ENCODE assay signal across 7 cellular contexts in genomic region chr2:161340930-161341413, GRCh38. TPM values are rescaled to one million over a fixed set of nuclear protein-coding genes. Genes with fewer than 3 reads are reported as not detected.
DNase-seq lines count a peak whose midpoint lies in the region; ATAC-seq and TF ChIP-seq lines count a peak whose summit lies in the region.
"Not testable (repeated sequence)": the region's sequence is repeated elsewhere in the genome, so short reads cannot be mapped to it uniquely, and the experiment has no call there.

No MANE protein-coding gene starts in this region.

- not testable (repeated sequence) for H3K9me3 ChIP-seq in Panc1 (ENCODE audit: control insufficient read depth, insufficient read depth, low read depth, low read length); left lung

- peak; percentile 20 for DNase-seq in EL
- DNase-seq in Panc1 (ENCODE audit: low read depth, low spot score); activated naive CD8-positive, alpha-beta T cell treated with anti-CD3 and anti-CD28 coated beads, Interleukin-2, amount 10 ng/mL, durations not matched to agents 7 days and 5 days; choroid plexus epithelial cell (ENCODE audit: low read depth); Right ventricle myocardium inferior (ENCODE audit: missing footprints); left lung; stimulated activated effector memory CD8-positive, alpha-beta T cell treated with anti-CD3 and anti-CD28 coated beads, Interleukin-12 subunit alpha, Interleukin-12 subunit beta, amount 100 ng/mL, for 72 hours (ENCODE audit: low spot score in 2 of 2): not testable (repeated sequence)

- not testable (repeated sequence) for H3K4me3 Mint-ChIP-seq in activated naive CD8-positive, alpha-beta T cell treated with anti-CD3 and anti-CD28 coated beads, Interleukin-2, amount 10 ng/mL, durations not matched to agents 7 days and 5 days; stimulated activated effector memory CD8-positive, alpha-beta T cell treated with anti-CD3 and anti-CD28 coated beads, Interleukin-12 subunit alpha, Interleukin-12 subunit beta, amount 100 ng/mL, for 72 hours

- H3K27me3 Mint-ChIP-seq in activated naive CD8-positive, alpha-beta T cell treated with anti-CD3 and anti-CD28 coated beads, Interleukin-2, amount 10 ng/mL, durations not matched to agents 7 days and 5 days = not testable (repeated sequence)

- intact Hi-C loops in Panc1 (cut with micrococcal nuclease; ENCODE audit: unreplicated experiment); Right ventricle myocardium inferior (cut with DNase I); left lung (cut with DNase I): not testable (repeated sequence)

- not testable (repeated sequence) for H3K4me1 ChIP-seq in Panc1 (ENCODE audit: control insufficient read depth, insufficient read depth, low read length); left lung

- H3K27ac ChIP-seq in Panc1 (ENCODE audit: low read length); left lung: not testable (repeated sequence)

- BruUV-seq in Panc1 (replicated peaks; lab: Mats Ljungman, UMichigan) = not testable (repeated sequence)

- CTCF ChIA-PET in Panc1 (lab: Charles Lee) = not testable (repeated sequence)

- H3K36me3 ChIP-seq in Panc1 (ENCODE audit: control insufficient read depth, insufficient read depth, low read length) = not testable (repeated sequence)
- peaks cover 0 to 14% of the 10 kb centered on the region in 2 donors for H3K36me3 ChIP-seq in left lung

- H3K4me3 ChIP-seq in Panc1 (ENCODE audit: low read depth in 2 of 2, low read length in 2 of 2); left lung: not testable (repeated sequence)
- H3K4me3 ChIP-seq in choroid plexus epithelial cell (ENCODE audit: low read depth, low read length) = peak overlapping the region; percentile 39

- ATAC-seq in Panc1 (peak; percentile 53; the same call in 1 of the 2 replicates), Right ventricle myocardium inferior (peak; percentile 54), left lung (peak; percentile 19)
- peak; percentile 39 for ATAC-seq in activated naive CD8-positive, alpha-beta T cell treated with anti-CD3 and anti-CD28 coated beads, Interleukin-2, amount 10 ng/mL, durations not matched to agents 7 days and 5 days (ENCODE audit: low read depth)
- peak; percentile 39 for ATAC-seq in stimulated activated effector memory CD8-positive, alpha-beta T cell treated with anti-CD3 and anti-CD28 coated beads, Interleukin-12 subunit alpha, Interleukin-12 subunit beta, amount 100 ng/mL, for 72 hours

- in situ Hi-C loops in Panc1 (cut with HindIII; ENCODE audit: low pct_unique_long_range_greater_than_20kb, low sequenced_read_pairs) = not testable (repeated sequence)

- POLR2A ChIA-PET in Panc1 (lab: Charles Lee); activated naive CD8-positive, alpha-beta T cell treated with anti-CD3 and anti-CD28 coated beads, Interleukin-2, amount 10 ng/mL, durations not matched to agents 7 days and 5 days (lab: Charles Lee): not testable (repeated sequence)

- H3K27me3 ChIP-seq in Panc1 (ENCODE audit: control insufficient read depth, insufficient read depth, low read length); left lung: not testable (repeated sequence)

- not testable (repeated sequence) for H3K4me1 Mint-ChIP-seq in activated naive CD8-positive, alpha-beta T cell treated with anti-CD3 and anti-CD28 coated beads, Interleukin-2, amount 10 ng/mL, durations not matched to agents 7 days and 5 days; stimulated activated effector memory CD8-positive, alpha-beta T cell treated with anti-CD3 and anti-CD28 coated beads, Interleukin-12 subunit alpha, Interleukin-12 subunit beta, amount 100 ng/mL, for 72 hours

- not testable (repeated sequence) for H3K27ac Mint-ChIP-seq in activated naive CD8-positive, alpha-beta T cell treated with anti-CD3 and anti-CD28 coated beads, Interleukin-2, amount 10 ng/mL, durations not matched to agents 7 days and 5 days; stimulated activated effector memory CD8-positive, alpha-beta T cell treated with anti-CD3 and anti-CD28 coated beads, Interleukin-12 subunit alpha, Interleukin-12 subunit beta, amount 100 ng/mL, for 72 hours

- H3K36me3 Mint-ChIP-seq in activated naive CD8-positive, alpha-beta T cell treated with anti-CD3 and anti-CD28 coated beads, Interleukin-2, amount 10 ng/mL, durations not matched to agents 7 days and 5 days = peaks cover 35% of the 10 kb centered on the region
- H3K36me3 Mint-ChIP-seq in stimulated activated effector memory CD8-positive, alpha-beta T cell treated with anti-CD3 and anti-CD28 coated beads, Interleukin-12 subunit alpha, Interleukin-12 subunit beta, amount 100 ng/mL, for 72 hours = peaks cover 53% of the 10 kb centered on the region

- H3K9me3 Mint-ChIP-seq in activated naive CD8-positive, alpha-beta T cell treated with anti-CD3 and anti-CD28 coated beads, Interleukin-2, amount 10 ng/mL, durations not matched to agents 7 days and 5 days; stimulated activated effector memory CD8-positive, alpha-beta T cell treated with anti-CD3 and anti-CD28 coated beads, Interleukin-12 subunit alpha, Interleukin-12 subunit beta, amount 100 ng/mL, for 72 hours: not testable (repeated sequence)

- not testable (repeated sequence) for TF ChIP-seq CTCF in Panc1 (IDR thresholded peaks at IDR 0.05); choroid plexus epithelial cell (conservative IDR thresholded peaks at IDR 0.05; ENCODE audit: low read depth, low read length); left lung (IDR thresholded peaks at IDR 0.05)

RNA-seq across cellular contexts. Expression of gene PSMD14, which starts 32.7 kb away (rescaled TPM):
- total RNA-seq in Panc1 (2021; ENCODE audit: unreplicated experiment) (93.7 TPM), Right ventricle myocardium inferior (44.0 TPM), left lung (10 to 100 TPM; 40.7 to 64.3 TPM)
- 66.6 TPM for polyA plus RNA-seq in Panc1 (2012; ENCODE audit: insufficient read length)
- total RNA-seq in activated naive CD8-positive, alpha-beta T cell treated with anti-CD3 and anti-CD28 coated beads, Interleukin-2, amount 10 ng/mL, durations not matched to agents 7 days and 5 days = 10 to 100 TPM; 46.4 to 48.1 TPM
